ENCODE assay signal across 17 cellular contexts in the genomic region with DNA sequence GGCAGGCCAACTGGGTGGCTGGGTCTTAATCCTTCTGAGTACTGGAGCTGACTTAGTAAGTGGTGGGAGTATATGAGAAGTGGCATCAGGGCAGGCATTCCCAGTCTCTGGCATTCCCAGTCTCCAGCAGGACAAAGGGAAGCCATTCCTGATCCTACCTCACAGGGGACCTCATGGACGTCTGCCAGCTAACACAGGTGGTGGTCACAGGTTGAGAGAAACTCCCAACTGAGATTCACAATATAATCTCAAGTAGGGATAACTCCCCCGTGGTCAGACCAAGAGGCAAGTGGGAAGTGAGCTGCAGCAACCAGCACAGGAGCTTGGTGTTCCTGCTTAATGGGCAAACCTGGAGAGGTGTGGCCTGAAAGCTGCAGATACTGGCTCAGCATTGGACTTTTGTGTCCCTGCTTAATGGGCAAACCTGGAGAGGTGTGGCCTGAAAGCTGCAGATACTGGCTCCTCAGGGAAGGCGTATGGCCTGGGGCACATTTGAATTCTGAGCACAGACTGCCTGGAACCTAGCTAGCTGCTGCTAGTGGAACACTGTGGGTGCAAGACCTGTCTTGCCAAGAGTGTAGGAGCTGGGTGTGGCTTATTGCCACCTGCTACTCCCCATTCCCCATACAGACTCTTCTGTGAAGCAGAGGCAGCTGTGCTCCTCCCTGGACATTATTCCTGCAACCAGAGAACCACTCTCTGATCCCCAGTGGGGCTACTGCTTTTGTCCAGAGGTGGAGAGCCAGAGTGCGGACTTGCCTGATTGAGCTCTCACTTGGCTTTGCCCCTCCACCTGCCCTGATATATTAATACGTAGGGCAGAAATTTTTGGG. TPM values are rescaled to one million over a fixed set of nuclear protein-coding genes. Genes with fewer than 3 reads are reported as not detected.
DNase-seq lines count a peak whose midpoint lies in the region; ATAC-seq lines count a peak whose summit lies in the region.
"Had no signal": no experiment of that assay in that cellular context is flagged by ENCODE, and none has a peak within 500 bp of the region (broad histone marks: within the 10 kb centered on the region; RNA-seq: fewer than 3 reads in every experiment).

No MANE protein-coding gene starts in this region.

- peak; percentile 38 for ATAC-seq in sciatic nerve
- no peak for ATAC-seq in HG03521 (IDR thresholded peaks at IDR 0.05; ENCODE audit: unreplicated experiment)
- no peak for ATAC-seq in HG03025 (IDR thresholded peaks at IDR 0.05; ENCODE audit: low FRiP score, unreplicated experiment)
- ATAC-seq: activated CD8-positive, alpha-beta T cell treated with anti-CD3 and anti-CD28 coated beads, Interleukin-2, amount 10 ng/mL, durations not matched to agents 7 days and 5 days had no signal

- intact Hi-C loops in sciatic nerve (cut with DNase I) = no loop called here

- peak; percentile 59 for DNase-seq in NCI-H2107 (lab: John Stamatoyannopoulos, UW)
- no peak for DNase-seq in NCI-H2107 treated with DMSO at 0.1 percent for 48 hours (lab: John Stamatoyannopoulos, UW; ENCODE audit: unreplicated experiment)
- DNase-seq in M059J (ENCODE audit: low read depth) = peak; percentile 8
- DNase-seq in dermis blood vessel endothelial cell = peak; percentile 1
- no peak for DNase-seq in sciatic nerve (ENCODE audit: low spot score)
- no peak for DNase-seq in LoVo (ENCODE audit: low spot score)
- DNase-seq: NCI-H2081 treated with DMSO at 0.1 percent for 48 hours had no signal

RNA-seq across cellular contexts. Expression of gene OR10H2, which starts 25.9 kb away (rescaled TPM):
- not detected in 2 replicates for total RNA-seq in M059J (2014; rRNA removed; shearing (Covaris generic))
- total RNA-seq in dermis blood vessel endothelial cell = not detected in 2 replicates
- not detected for total RNA-seq in sciatic nerve
- total RNA-seq: activated CD8-positive, alpha-beta T cell treated with anti-CD3 and anti-CD28 coated beads, Interleukin-2, amount 10 ng/mL, durations not matched to agents 7 days and 5 days; CD4-positive, alpha-beta memory T cell; epithelial cell of proximal tubule; heart left ventricle; kidney; osteocyte; smooth muscle cell; stomach had no signal

RNA-seq across cellular contexts. Expression of gene CYP4F12, which starts 29.1 kb away (rescaled TPM):
- not detected in 2 replicates for total RNA-seq in M059J (2014; rRNA removed; shearing (Covaris generic))
- total RNA-seq in dermis blood vessel endothelial cell (not detected in 2 replicates), sciatic nerve (23.6 TPM)
- total RNA-seq: activated CD8-positive, alpha-beta T cell treated with anti-CD3 and anti-CD28 coated beads, Interleukin-2, amount 10 ng/mL, durations not matched to agents 7 days and 5 days; epithelial cell of proximal tubule; osteocyte; smooth muscle cell had no signal

RNA-seq across cellular contexts. Expression of gene OR10H3, which starts 35.8 kb away (rescaled TPM):
- total RNA-seq in M059J (2014; rRNA removed; shearing (Covaris generic)) = not detected in 2 replicates
- total RNA-seq in dermis blood vessel endothelial cell (not detected in 2 replicates), sciatic nerve (not detected)
- total RNA-seq: activated CD8-positive, alpha-beta T cell treated with anti-CD3 and anti-CD28 coated beads, Interleukin-2, amount 10 ng/mL, durations not matched to agents 7 days and 5 days; CD4-positive, alpha-beta memory T cell; epithelial cell of proximal tubule; heart left ventricle; kidney; osteocyte; smooth muscle cell; stomach had no signal

Comparison
In these comparisons a context has a peak if more than half of its experiments do, and no peak if none do; other contexts are left out.
1. DNase-seq: peak in NCI-H2107 (single experiment), M059J (single experiment) and dermis blood vessel endothelial cell (single experiment); none in NCI-H2107 treated with DMSO at 0.1 percent for 48 hours (single experiment), sciatic nerve (single experiment) and LoVo (single experiment).
2. RNA of gene CYP4F12, which starts 29.1 kb away (total RNA-seq): 23.6 TPM in sciatic nerve (single experiment); not detected in M059J and not detected in dermis blood vessel endothelial cell; every median in the first group is over 10 times any median in the second.